Comparison of ENCODE assay signal across 15 cellular contexts in the genomic region with DNA sequence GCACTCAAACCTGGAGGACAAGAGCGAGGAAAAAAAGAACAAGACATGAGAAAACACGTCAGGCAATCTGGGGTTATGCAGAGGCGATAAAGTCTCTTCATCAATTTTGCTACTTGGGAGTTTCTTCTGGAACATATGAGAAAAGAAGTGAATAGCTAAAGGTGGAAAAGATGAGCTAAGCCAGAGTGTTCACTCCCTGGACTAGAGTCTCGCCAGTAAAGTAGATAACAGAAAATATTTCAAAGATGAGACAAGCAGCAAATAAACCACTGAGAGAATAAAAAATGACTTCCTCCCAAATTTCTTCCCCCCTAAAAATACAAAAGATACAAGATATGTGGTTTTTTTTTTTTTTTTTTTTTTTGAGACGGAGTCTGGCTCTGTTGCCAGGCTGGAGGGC.
DNase-seq lines count a peak whose midpoint lies in the region; FAIRE-seq and TF ChIP-seq lines count a peak whose summit lies in the region.
"Had no signal": no experiment of that assay in that cellular context is flagged by ENCODE, and none has a peak within 500 bp of the region (broad histone marks: within the 10 kb centered on the region; RNA-seq: fewer than 3 reads in every experiment).

No MANE protein-coding gene starts in this region.

- intact Hi-C loops in MCF 10A (cut with micrococcal nuclease): no loop called here
- intact Hi-C loops in breast epithelium (cut with DNase I; ENCODE audit: low total_unique reads): no loop called here
- intact Hi-C loops in mammary epithelial cell (cut with micrococcal nuclease): no loop called here

- H3K36me3 ChIP-seq in breast epithelium (no peaks in the 10 kb centered on the region), mammary epithelial cell (ENCODE audit: insufficient read depth, low read length) (no peaks in the 10 kb centered on the region)

- H3K27ac Mint-ChIP-seq in MCF 10A (ENCODE audit: low read depth, unreplicated experiment): peak overlapping the region; percentile 26
- H3K27ac Mint-ChIP-seq: CD14-positive monocyte; CD8-positive, alpha-beta T cell had no signal

- H3K9ac ChIP-seq in mammary epithelial cell (ENCODE audit: insufficient read depth, low read length): no peak overlapping the region

- in situ Hi-C loops in mammary epithelial cell (cut with MboI; ENCODE audit: low sequenced_read_pairs in 2 of 2) (no loop called here), G401 (cut with HindIII; ENCODE audit: low sequenced_read_pairs) (no loop called here)

- H3K4me1 ChIP-seq in breast epithelium (no peaks in the 10 kb centered on the region), mammary epithelial cell (ENCODE audit: insufficient read depth, low read length) (peaks cover 37% of the 10 kb centered on the region)
- H3K4me1 ChIP-seq: A549 had no signal

- dilution Hi-C loops in mammary epithelial cell (cut with HindIII; ENCODE audit: low sequenced_read_pairs): no loop called here

- TF ChIP-seq POLR2A in breast epithelium (IDR thresholded peaks at IDR 0.05): no peak

- BruUV-seq in MCF 10A (replicated peaks; lab: Mats Ljungman, UMichigan): no TSS peak
- BruUV-seq in mammary epithelial cell (replicated peaks; lab: Mats Ljungman, UMichigan): no TSS peak

- H3K4me2 ChIP-seq in mammary epithelial cell (ENCODE audit: insufficient read depth, low read depth, low read length): peak overlapping the region; percentile 20
- H3K4me2 ChIP-seq: A549 had no signal

- CTCF ChIA-PET in MCF 10A (lab: Yijun Ruan, JAX): no interaction called here
- CTCF ChIA-PET in mammary epithelial cell (lab: Charles Lee; ENCODE audit: low non-redundant PET): no interaction called here

- POLR2A ChIA-PET in MCF 10A (lab: Yijun Ruan, JAX): no interaction called here

- H3K79me2 ChIP-seq in mammary epithelial cell (ENCODE audit: insufficient read depth, low read length): no peaks in the 10 kb centered on the region

- TF ChIP-seq CTCF in MCF 10A (IDR thresholded peaks at IDR 0.05; ENCODE audit: unreplicated experiment): no peak
- no peak for TF ChIP-seq CTCF in breast epithelium (IDR thresholded peaks at IDR 0.05)
- TF ChIP-seq CTCF in mammary epithelial cell (conservative IDR thresholded peaks at IDR 0.05 in 1 of 2, IDR thresholded peaks at IDR 0.05 in 1 of 2; ENCODE audit: extremely low read depth in 1 of 2, insufficient read depth in 1 of 2, low read depth in 1 of 2, low read length in 2 of 2): no peak

- H3K4me3 ChIP-seq in breast epithelium (no peak overlapping the region), mammary epithelial cell (replicated peaks in 1 of 3; ENCODE audit: insufficient read depth in 1 of 3, low read depth in 2 of 3, low read length in 3 of 3) (no peak overlapping the region)
- H3K4me3 ChIP-seq: A549 had no signal

- FAIRE-seq in urothelium cell line (lab: Jason Lieb, UNC): no peak
- FAIRE-seq: A549, GM19239 had no signal

- no peaks in the 10 kb centered on the region for H4K20me1 ChIP-seq in mammary epithelial cell (ENCODE audit: insufficient read depth, low read length)

- H3K9me3 ChIP-seq in breast epithelium: no peaks in the 10 kb centered on the region
- H3K9me3 ChIP-seq in mammary epithelial cell (replicated peaks; ENCODE audit: insufficient read depth, low read length): no peaks in the 10 kb centered on the region
- H3K9me3 ChIP-seq: A549 had no signal

- DNase-seq in MCF 10A (ENCODE audit: unreplicated experiment) (no peak), breast epithelium (ENCODE audit: low spot score in 2 of 2) (no peak), NCI-H226 (peak; percentile 85), mammary epithelial cell (no peak), urothelium cell line (ENCODE audit: low spot score) (peak; percentile 41), medulla oblongata (ENCODE audit: extremely low spot score) (no peak), G401 (ENCODE audit: low spot score) (no peak)
- DNase-seq in activated naive CD4-positive, alpha-beta T cell (lab: John Stamatoyannopoulos, UW): no peak
- DNase-seq: CD8-positive, alpha-beta T cell; DND-41; GF-D8; IMR-90 had no signal

- no peaks in the 10 kb centered on the region for H3K9me3 Mint-ChIP-seq in MCF 10A (ENCODE audit: unreplicated experiment)
- H3K9me3 Mint-ChIP-seq: CD8-positive, alpha-beta T cell had no signal

- no peak overlapping the region for H3K27ac ChIP-seq in breast epithelium
- H3K27ac ChIP-seq in mammary epithelial cell (ENCODE audit: insufficient read depth, low read depth, low read length): no peak overlapping the region
- H3K27ac ChIP-seq: A549 had no signal

- H3K27me3 ChIP-seq in breast epithelium (no peaks in the 10 kb centered on the region), mammary epithelial cell (ENCODE audit: insufficient read depth, low read length) (no peaks in the 10 kb centered on the region)

- H3K36me3 Mint-ChIP-seq in MCF 10A (ENCODE audit: insufficient read depth, unreplicated experiment): no peaks in the 10 kb centered on the region
- H3K36me3 Mint-ChIP-seq: CD14-positive monocyte; CD8-positive, alpha-beta T cell had no signal

- 53% methylated on average over 5 of the region's 5 CpGs for WGBS in mammary epithelial cell (ENCODE audit: low coverage, missing lambda C conversion rate)

- H3K27me3 Mint-ChIP-seq in MCF 10A (ENCODE audit: insufficient read depth, unreplicated experiment): no peaks in the 10 kb centered on the region

- H3K4me3 Mint-ChIP-seq in MCF 10A (ENCODE audit: unreplicated experiment): no peak overlapping the region
- H3K4me3 Mint-ChIP-seq: CD8-positive, alpha-beta T cell had no signal

- peaks cover 22% of the 10 kb centered on the region for H3K4me1 Mint-ChIP-seq in MCF 10A (ENCODE audit: insufficient read depth, unreplicated experiment)
- H3K4me1 Mint-ChIP-seq: CD14-positive monocyte had no signal

- H2AFZ ChIP-seq in mammary epithelial cell (ENCODE audit: low read depth, low read length): peak overlapping the region; percentile 28

Comparison
In these comparisons a context has a peak if more than half of its experiments do, and no peak if none do; other contexts are left out.
1. DNase-seq: peak in NCI-H226 (single experiment) and urothelium cell line (single experiment); none in MCF 10A (single experiment), breast epithelium (0 of 2), mammary epithelial cell (single experiment), activated naive CD4-positive, alpha-beta T cell (0 of 4), medulla oblongata (single experiment) and G401 (single experiment).